Comparison of ENCODE assay signal across 14 cellular contexts in genomic region chr21:37159053-37159776, GRCh38.
A peak's percentile ranks its signal among the peaks of the same experiment; 100 is the strongest.
DNase-seq lines count a peak whose midpoint lies in the region; ATAC-seq lines count a peak whose summit lies in the region.
"Had no signal": no experiment of that assay in that cellular context is flagged by ENCODE, and none has a peak within 500 bp of the region (broad histone marks: within the 10 kb centered on the region; RNA-seq: fewer than 3 reads in every experiment).

No MANE protein-coding gene starts in this region.

- no peak overlapping the region for H2AK5ac ChIP-seq in mesendoderm (ENCODE audit: low read length)

- H2BK120ac ChIP-seq in mesendoderm (ENCODE audit: low read depth, low read length), result no peak overlapping the region

- no peak overlapping the region for H3K18ac ChIP-seq in mesendoderm (ENCODE audit: low read length)

- no peak overlapping the region for H4K8ac ChIP-seq in mesendoderm (ENCODE audit: low read depth, low read length)

- H3K4me1 Mint-ChIP-seq in activated CD4-positive, alpha-beta memory T cell treated with anti-CD3 and anti-CD28 coated beads for 36 hours (ENCODE audit: low read depth), result peaks cover 10% of the 10 kb centered on the region
- H3K4me1 Mint-ChIP-seq: central memory CD8-positive, alpha-beta T cell had no signal

- no peaks in the 10 kb centered on the region for H3K4me1 ChIP-seq in mesendoderm (ENCODE audit: control insufficient read depth, low read depth, low read length)
- H3K4me1 ChIP-seq: A549 had no signal

- H3K56ac ChIP-seq in mesendoderm (ENCODE audit: low read length), result no peak overlapping the region

- ATAC-seq in GM19463 (IDR thresholded peaks at IDR 0.05; ENCODE audit: unreplicated experiment), result peak; percentile 71
- ATAC-seq: A549, left lobe of liver had no signal

- H3K4me3 ChIP-seq in mesendoderm (ENCODE audit: low read length), result no peak overlapping the region
- H3K4me3 ChIP-seq: A549, SJCRH30 had no signal

- H3K23ac ChIP-seq in mesendoderm (ENCODE audit: low read length), result no peak overlapping the region

- CTCF ChIA-PET in activated CD4-positive, alpha-beta memory T cell treated with anti-CD3 and anti-CD28 coated beads for 36 hours (lab: Charles Lee), result interaction anchor here (0.6 to 1.9 kb wide), 2 partner anchors 26 to 484 kb away, joined by 5 read pairs; no protein-coding TSS in a partner anchor

- POLR2A ChIA-PET in activated CD4-positive, alpha-beta memory T cell treated with anti-CD3 and anti-CD28 coated beads for 36 hours (lab: Charles Lee), result no interaction called here

- H3K27me3 ChIP-seq in mesendoderm (ENCODE audit: insufficient read depth, low read length, poor library complexity), result no peaks in the 10 kb centered on the region
- H3K27me3 ChIP-seq: SJCRH30 had no signal

- no peaks in the 10 kb centered on the region for H3K79me1 ChIP-seq in mesendoderm (ENCODE audit: low read length)

- H3K36me3 Mint-ChIP-seq in activated CD4-positive, alpha-beta memory T cell treated with anti-CD3 and anti-CD28 coated beads for 36 hours, result peaks cover 22% of the 10 kb centered on the region

- no peak overlapping the region for H2BK15ac ChIP-seq in mesendoderm (replicated peaks; ENCODE audit: low read depth)

- no peak overlapping the region for H3K4ac ChIP-seq in mesendoderm (ENCODE audit: low read depth, low read length)

- intact Hi-C loops in activated CD4-positive, alpha-beta memory T cell treated with anti-CD3 and anti-CD28 coated beads for 36 hours (cut with micrococcal nuclease), result no loop called here

- no CpG with 5 or more reads among the region's 8 CpGs for WGBS in mesendoderm (ENCODE audit: extremely low coverage, insufficient coverage, low lambda C conversion rate)

- H3K9ac ChIP-seq in mesendoderm (ENCODE audit: low read length), result no peak overlapping the region

- H3K27me3 Mint-ChIP-seq in activated CD4-positive, alpha-beta memory T cell treated with anti-CD3 and anti-CD28 coated beads for 36 hours, result no peaks in the 10 kb centered on the region
- H3K27me3 Mint-ChIP-seq: central memory CD8-positive, alpha-beta T cell; progenitor cell of endocrine pancreas had no signal

- peak overlapping the region; percentile 88 for H3K27ac Mint-ChIP-seq in activated CD4-positive, alpha-beta memory T cell treated with anti-CD3 and anti-CD28 coated beads for 36 hours
- H3K27ac Mint-ChIP-seq: progenitor cell of endocrine pancreas had no signal

- H3K36me3 ChIP-seq in mesendoderm (ENCODE audit: control insufficient read depth, insufficient read depth, low read length), result peaks cover 3% of the 10 kb centered on the region

- DNase-seq in activated CD4-positive, alpha-beta T cell treated with anti-CD3 and anti-CD28 coated beads for 48 hours, result peak; percentile 44
- no peak for DNase-seq in activated CD4-positive, alpha-beta T cell treated with anti-CD3 and anti-CD28 coated beads for 1 hour
- DNase-seq in activated CD4-positive, alpha-beta memory T cell treated with anti-CD3 and anti-CD28 coated beads for 36 hours, result peak; percentile 72
- peak in 2 of 3 donors; percentile 8 to 14 for DNase-seq in stimulated activated CD4-positive, alpha-beta T cell treated with anti-CD3 and anti-CD28 coated beads, TNF-alpha, amount 100 ng/mL, for 48 hours (ENCODE audit: low read depth in 3 of 3)
- DNase-seq in mesendoderm (no peak), SKM-1 treated with dmso at 0.1 percent for 144 hours (lab: John Stamatoyannopoulos, UW; ENCODE audit: unreplicated experiment) (no peak), NCI-H226 (no peak)
- DNase-seq: Kasumi-1, SJCRH30 had no signal

- no peak overlapping the region for H2BK5ac ChIP-seq in mesendoderm (ENCODE audit: low read length)

- H4K5ac ChIP-seq in mesendoderm (ENCODE audit: low read length), result no peak overlapping the region

- H3K4me3 Mint-ChIP-seq in activated CD4-positive, alpha-beta memory T cell treated with anti-CD3 and anti-CD28 coated beads for 36 hours, result no peak overlapping the region
- H3K4me3 Mint-ChIP-seq: central memory CD8-positive, alpha-beta T cell had no signal

- H3K79me2 ChIP-seq in mesendoderm (ENCODE audit: control insufficient read depth, insufficient read depth, low read length), result no peaks in the 10 kb centered on the region

- H3K4me2 ChIP-seq in mesendoderm (ENCODE audit: low read length), result no peak overlapping the region
- H3K4me2 ChIP-seq: A549 had no signal

- no peak overlapping the region for H3K27ac ChIP-seq in mesendoderm (ENCODE audit: low read depth, low read length)
- H3K27ac ChIP-seq: A549, SJCRH30 had no signal

- no peaks in the 10 kb centered on the region for H3K9me3 Mint-ChIP-seq in activated CD4-positive, alpha-beta memory T cell treated with anti-CD3 and anti-CD28 coated beads for 36 hours
- H3K9me3 Mint-ChIP-seq: central memory CD8-positive, alpha-beta T cell had no signal

Comparison
In these comparisons a context has a peak if more than half of its experiments do, and no peak if none do; other contexts are left out.
1. DNase-seq: peak in activated CD4-positive, alpha-beta T cell treated with anti-CD3 and anti-CD28 coated beads for 48 hours (single experiment), activated CD4-positive, alpha-beta memory T cell treated with anti-CD3 and anti-CD28 coated beads for 36 hours (single experiment) and stimulated activated CD4-positive, alpha-beta T cell treated with anti-CD3 and anti-CD28 coated beads, TNF-alpha, amount 100 ng/mL, for 48 hours (2 of 3); none in activated CD4-positive, alpha-beta T cell treated with anti-CD3 and anti-CD28 coated beads for 1 hour (single experiment), mesendoderm (single experiment), SKM-1 treated with dmso at 0.1 percent for 144 hours (single experiment) and NCI-H226 (single experiment).